ENCODE assay signal across 1 cellular context in genomic region chr1:70353641-70354331, GRCh38.
TF ChIP-seq lines count a peak whose summit lies in the region.

No MANE protein-coding gene starts in this region.

TF ChIP-seq in GM23338, 12 proteins besides CTCF, POLR2A, EP300 and RAD21 (continued from another document):
- no peak for TF ChIP-seq STAT1 (IDR thresholded peaks at IDR 0.05; ENCODE audit: unreplicated experiment)
- no peak for TF ChIP-seq POLR2AphosphoS5 (IDR thresholded peaks at IDR 0.05; ENCODE audit: low read depth)
- TF ChIP-seq REST (IDR thresholded peaks at IDR 0.05; ENCODE audit: unreplicated experiment), result no peak
